In genomic region chr3:140206196-140207040, GRCh38 we compare ENCODE assay signal across 8 cellular contexts.
A peak's percentile ranks its signal among the peaks of the same experiment; 100 is the strongest.
DNase-seq lines count a peak whose midpoint lies in the region; ATAC-seq, FAIRE-seq and TF ChIP-seq lines count a peak whose summit lies in the region.

No MANE protein-coding gene starts in this region.

- no peak overlapping the region for H2AK5ac ChIP-seq in H1 (ENCODE audit: low read depth, low read length)

- peak overlapping the region; percentile 61 for H3K18ac ChIP-seq in H1 (ENCODE audit: extremely low read depth, low read length)

- peaks cover 4% of the 10 kb centered on the region for H3K9me3 Mint-ChIP-seq in neural progenitor cell

- CTCF ChIA-PET in H1 (lab: Charles Lee; ENCODE audit: partially characterized antibody), result interaction anchor here (0.6 to 3.2 kb wide), 9 partner anchors 10 to 77 kb away, joined by 3 to 20 read pairs (median 4); no protein-coding TSS in a partner anchor

- H4K5ac ChIP-seq in H1 (ENCODE audit: insufficient read length, low read depth, low read length), result no peak overlapping the region

- H3K4me2 ChIP-seq in H1 (ENCODE audit: insufficient read depth in 1 of 2, low read depth in 2 of 2, low read length in 2 of 2) (no peak overlapping the region), neural progenitor cell (no peak overlapping the region)

- peak overlapping the region; percentile 89; the same call in 1 of the 2 replicates for H2BK12ac ChIP-seq in H1 (ENCODE audit: low read depth, low read length)

- no peaks in the 10 kb centered on the region for H3K23me2 ChIP-seq in H1 (ENCODE audit: low read depth, low read length)

- H3K56ac ChIP-seq in H1 (replicated peaks; ENCODE audit: insufficient read length, low read depth, low read length), result no peak overlapping the region

- H3K4ac ChIP-seq in H1 (replicated peaks; ENCODE audit: insufficient read length, low read depth, low read length), result no peak overlapping the region

- no peak for TF ChIP-seq CTCF in GM12865 (IDR thresholded peaks at IDR 0.05; ENCODE audit: insufficient read depth, low read depth, low read length, missing control alignments)
- peak; percentile 15 to 42 (median 24) for TF ChIP-seq CTCF in H1 (IDR thresholded peaks at IDR 0.05; ENCODE audit: control extremely low read depth in 1 of 3, insufficient read depth in 1 of 3, low read depth in 1 of 3, low read length in 3 of 3)
- TF ChIP-seq CTCF in neural progenitor cell (IDR thresholded peaks at IDR 0.05), result peak; percentile 32

- H3K9ac ChIP-seq in H1 (replicated peaks in 1 of 4; ENCODE audit: extremely low read depth in 1 of 4, low read depth in 3 of 4, low read length in 3 of 4) (no peak overlapping the region), neural progenitor cell (no peak overlapping the region)

- H3K4me3 Mint-ChIP-seq in neural progenitor cell, result no peak overlapping the region

- no peak for TF ChIP-seq EP300 in H1 (IDR thresholded peaks at IDR 0.05; ENCODE audit: borderline replicate concordance in 1 of 2, low read depth in 2 of 2, low read length in 2 of 2)

- no peak overlapping the region for H4K8ac ChIP-seq in H1 (ENCODE audit: extremely low read depth, insufficient read depth, low read length)

- no peak for TF ChIP-seq POLR2A in H1 (IDR thresholded peaks at IDR 0.05; ENCODE audit: control extremely low read depth in 1 of 2, low read depth in 2 of 2, low read length in 2 of 2)

- H3K79me2 ChIP-seq in H1 (ENCODE audit: control insufficient read depth in 1 of 2, insufficient read depth in 2 of 2, low read length in 2 of 2) (no peaks in the 10 kb centered on the region), neural progenitor cell (ENCODE audit: low read depth) (no peaks in the 10 kb centered on the region)

- no peaks in the 10 kb centered on the region for H3K9me3 ChIP-seq in H1 (ENCODE audit: insufficient read depth in 2 of 2, low read depth in 1 of 2, low read length in 1 of 2)
- H3K9me3 ChIP-seq in neural progenitor cell (ENCODE audit: low read depth), result no peaks in the 10 kb centered on the region

- no peak overlapping the region for H3K27ac Mint-ChIP-seq in neural progenitor cell

- H3K4me1 Mint-ChIP-seq in neural progenitor cell, result peaks cover 12% of the 10 kb centered on the region

- no peaks in the 10 kb centered on the region for H3K79me1 ChIP-seq in H1 (ENCODE audit: low read depth, low read length)

- DNase-seq in GM12865 (ENCODE audit: low read depth) (peak; percentile 18), NCI-H2107 (lab: John Stamatoyannopoulos, UW) (peak; percentile 56), H1 (ENCODE audit: low read depth in 1 of 2, low spot score in 2 of 2) (no peak), neural progenitor cell (ENCODE audit: low spot score) (peak; percentile 77)

- H3F3A ChIP-seq in neural progenitor cell (ENCODE audit: low read depth), result peaks cover 10% of the 10 kb centered on the region

- H4K20me1 ChIP-seq in H1 (replicated peaks in 1 of 2; ENCODE audit: control insufficient read depth in 1 of 2, insufficient read depth in 2 of 2, low read length in 2 of 2) (no peaks in the 10 kb centered on the region), neural progenitor cell (ENCODE audit: low read depth) (peaks cover 36% of the 10 kb centered on the region)

- H3K27ac ChIP-seq in H1 (ENCODE audit: low read depth, low read length) (no peak overlapping the region), neural progenitor cell (no peak overlapping the region)

- FAIRE-seq in H1 (lab: Jason Lieb, UNC), result no peak

- H3K27me3 Mint-ChIP-seq in neural progenitor cell (ENCODE audit: insufficient read depth, low read depth), result peaks cover 3% of the 10 kb centered on the region

- ATAC-seq in GM18502 (IDR thresholded peaks at IDR 0.05; ENCODE audit: poor library complexity, unreplicated experiment), result no peak
- ATAC-seq in HG02623 (IDR thresholded peaks at IDR 0.05; ENCODE audit: unreplicated experiment), result no peak
- no peak for ATAC-seq in esophagus mucosa
- no peak for ATAC-seq in HG03432 (IDR thresholded peaks at IDR 0.05; ENCODE audit: unreplicated experiment)

- no peak overlapping the region for H3K4me3 ChIP-seq in GM12865 (ENCODE audit: low read depth, low read length)
- H3K4me3 ChIP-seq in H1 (ENCODE audit: extremely low read depth in 1 of 4, insufficient read depth in 2 of 4, low read depth in 3 of 4, low read length in 4 of 4), result no peak overlapping the region
- H3K4me3 ChIP-seq in neural progenitor cell, result no peak overlapping the region

- H3K4me1 ChIP-seq in H1 (replicated peaks in 1 of 4; ENCODE audit: control insufficient read depth in 3 of 4, insufficient read depth in 4 of 4, low read length in 3 of 4) (peaks cover 11 to 30% (median 23%) of the 10 kb centered on the region in 4 experiments), neural progenitor cell (peaks cover 12% of the 10 kb centered on the region)

- H2AFZ ChIP-seq in H1 (ENCODE audit: low read length) (no peak overlapping the region), neural progenitor cell (replicated peaks) (no peak overlapping the region)

- no peak overlapping the region for H3K14ac ChIP-seq in H1 (ENCODE audit: insufficient read length)

- POLR2A ChIA-PET in H1 (lab: Charles Lee; ENCODE audit: partially characterized antibody), result no interaction called here

- peaks cover 0 to 2% (median 0%) of the 10 kb centered on the region in 4 experiments; a peak in 1 of 7 replicates for H3K27me3 ChIP-seq in H1 (replicated peaks in 1 of 4; ENCODE audit: control insufficient read depth in 3 of 4, extremely low read depth in 1 of 4, insufficient read depth in 3 of 4, low read length in 3 of 4)
- H3K27me3 ChIP-seq in neural progenitor cell, result peaks cover 52% of the 10 kb centered on the region

- no peaks in the 10 kb centered on the region for H3K36me3 Mint-ChIP-seq in neural progenitor cell

- WGBS in H1 (ENCODE audit: extremely low coverage in 1 of 2, insufficient coverage in 1 of 2, insufficient read length in 1 of 2, insufficient replicate concordance in 2 of 2, low coverage in 1 of 2, low lambda C conversion rate in 2 of 2, missing lambda C conversion rate in 1 of 2), 2 experiments, result 73% methylated on average over 4 of the region's 4 CpGs; no CpG with 5 or more reads in 1 of the 2 experiments

- H3K36me3 ChIP-seq in H1 (ENCODE audit: control insufficient read depth in 2 of 4, insufficient read depth in 4 of 4, low read length in 3 of 4), result no peaks in the 10 kb centered on the region
- no peaks in the 10 kb centered on the region for H3K36me3 ChIP-seq in neural progenitor cell

- H2BK5ac ChIP-seq in H1 (ENCODE audit: low read depth, low read length), result peak overlapping the region; percentile 98; the same call in 1 of the 2 replicates

- no peak overlapping the region for H3K23ac ChIP-seq in H1 (ENCODE audit: insufficient read length)

- peak overlapping the region; percentile 63 for H4K91ac ChIP-seq in H1 (replicated peaks; ENCODE audit: insufficient read length, low read length)

- peak overlapping the region; percentile 68 for H2BK120ac ChIP-seq in H1 (replicated peaks; ENCODE audit: low read depth, low read length)

- H2BK15ac ChIP-seq in H1 (ENCODE audit: low read length), result peak overlapping the region; percentile 8; the same call in 1 of the 2 replicates

- peak; percentile 31 to 57; a peak in 3 of 4 replicates for TF ChIP-seq RAD21 in H1 (IDR thresholded peaks at IDR 0.05 in 1 of 2, conservative IDR thresholded peaks at IDR 0.05 in 1 of 2; ENCODE audit: low read depth in 2 of 2, low read length in 2 of 2)

- peak overlapping the region; percentile 96; the same call in 1 of the 2 replicates for H2BK20ac ChIP-seq in H1 (ENCODE audit: low read length)

TF ChIP-seq in H1, 55 proteins besides CTCF, POLR2A, EP300 and RAD21:
- TF ChIP-seq SIN3A (conservative IDR thresholded peaks at IDR 0.05 in 1 of 2, IDR thresholded peaks at IDR 0.05 in 1 of 2; ENCODE audit: low read depth in 1 of 2, low read length in 2 of 2), result peak in 1 of 2 experiments; percentile 48; a peak in 1 of 4 replicates
- no peak for TF ChIP-seq ZNF274 (IDR thresholded peaks at IDR 0.05; ENCODE audit: borderline replicate concordance, extremely low read depth, low read length)
- 0 out of 2 replicates have a peak, but pooled peaks have one; percentile 24 for TF ChIP-seq MAX (IDR thresholded peaks at IDR 0.05)

Comparison
In these comparisons a context has a peak if more than half of its experiments do, and no peak if none do; other contexts are left out.
1. DNase-seq: peak in GM12865 (single experiment), NCI-H2107 (single experiment) and neural progenitor cell (single experiment); none in H1 (0 of 2).